Comparison of ENCODE assay signal across 8 cellular contexts in the genomic region with DNA sequence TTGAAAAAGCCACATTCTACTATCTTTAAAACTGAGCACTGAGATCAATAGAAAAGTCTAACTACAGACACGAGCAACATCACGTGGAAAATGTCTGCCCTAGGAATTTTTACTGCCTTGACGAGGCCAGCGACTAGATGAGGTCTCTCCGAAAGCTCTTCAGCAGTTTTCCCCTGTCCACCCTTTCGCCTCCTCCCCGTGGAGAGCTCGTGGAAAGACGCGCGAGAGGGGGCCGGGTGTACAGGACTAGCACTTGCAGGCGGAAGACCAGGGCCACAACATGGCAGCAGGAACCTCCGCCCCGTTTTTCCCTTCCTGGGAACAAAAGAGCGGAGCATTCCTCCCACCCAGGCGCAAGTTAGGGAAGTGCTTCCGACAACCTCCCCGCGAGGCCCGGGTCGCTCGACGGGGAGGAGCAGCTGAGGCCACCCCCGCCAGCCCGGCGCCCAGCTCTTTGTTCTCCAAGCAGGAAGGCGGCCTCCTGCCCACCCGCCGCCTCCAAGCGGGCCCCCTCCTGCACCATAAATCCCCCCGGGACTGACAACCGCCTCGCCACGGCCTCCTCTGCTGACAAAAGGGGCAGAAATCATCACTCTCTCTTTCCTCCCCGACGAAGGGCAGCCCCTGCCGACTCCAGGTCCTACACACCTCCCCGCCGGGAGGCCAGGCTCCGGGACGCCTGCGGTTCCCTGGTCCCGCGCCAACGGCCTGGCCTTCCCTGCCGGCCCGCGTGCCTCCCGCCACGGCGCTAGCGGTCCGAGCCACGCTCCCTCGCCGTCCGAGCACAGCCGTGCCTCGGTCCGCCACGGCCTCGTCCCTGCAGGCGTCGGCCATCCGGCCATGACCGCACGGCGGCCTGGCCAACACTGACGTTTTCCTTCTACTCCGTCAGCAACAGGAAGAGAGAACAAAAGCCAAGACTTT. TPM values are rescaled to one million over a fixed set of nuclear protein-coding genes. Genes with fewer than 3 reads are reported as not detected.
DNase-seq lines count a peak whose midpoint lies in the region; ATAC-seq and TF ChIP-seq lines count a peak whose summit lies in the region.

No MANE protein-coding gene starts in this region.

- peak overlapping the region; percentile 100 for H3K27ac ChIP-seq in BLaER1
- peak overlapping the region; percentile 86 for H3K27ac ChIP-seq in Karpas-422 (ENCODE audit: low read length)
- H3K27ac ChIP-seq in coronary artery, result peak overlapping the region; percentile 93 to 94
- peak overlapping the region; percentile 99 to 100 for H3K27ac ChIP-seq in left lung

- H3K79me2 ChIP-seq in Karpas-422 (ENCODE audit: low read length), result peaks cover 28% of the 10 kb centered on the region

- H3K27me3 ChIP-seq in BLaER1 (no peaks in the 10 kb centered on the region), Karpas-422 (ENCODE audit: low read length) (no peaks in the 10 kb centered on the region), left lung (no peaks in the 10 kb centered on the region)

- TF ChIP-seq CTCF in coronary artery (IDR thresholded peaks at IDR 0.05), result no peak
- TF ChIP-seq CTCF in left lung (IDR thresholded peaks at IDR 0.05), result no peak

- H3K9ac ChIP-seq in BLaER1 (peak overlapping the region; percentile 100), Karpas-422 (ENCODE audit: low read length) (peak overlapping the region; percentile 98)

- peak; percentile 1 for ATAC-seq in GM19467 (IDR thresholded peaks at IDR 0.05; ENCODE audit: unreplicated experiment)
- ATAC-seq in left lung, result peak; percentile 14

- H2AFZ ChIP-seq in Karpas-422 (ENCODE audit: low read length), result no peak overlapping the region

- no peaks in the 10 kb centered on the region for H3K9me3 ChIP-seq in BLaER1
- no peaks in the 10 kb centered on the region for H3K9me3 ChIP-seq in Karpas-422 (ENCODE audit: low read length)
- H3K9me3 ChIP-seq in left lung, result no peaks in the 10 kb centered on the region

- H3K36me3 ChIP-seq in BLaER1, result peaks cover 43% of the 10 kb centered on the region
- H3K36me3 ChIP-seq in Karpas-422 (ENCODE audit: insufficient read depth, low read length), result peaks cover 46% of the 10 kb centered on the region
- peaks cover 19 to 43% of the 10 kb centered on the region in 2 donors for H3K36me3 ChIP-seq in left lung

- H3K4me3 ChIP-seq in BLaER1, result peak overlapping the region; percentile 99
- H3K4me3 ChIP-seq in Karpas-422 (ENCODE audit: low read length), result peak overlapping the region; percentile 91
- H3K4me3 ChIP-seq in coronary artery, result peak overlapping the region; percentile 76
- peak overlapping the region; percentile 97 to 98 for H3K4me3 ChIP-seq in left lung

- no peaks in the 10 kb centered on the region for H3K9me2 ChIP-seq in Karpas-422 (replicated peaks; ENCODE audit: insufficient read depth, low read length)

- H3K4me1 ChIP-seq in BLaER1 (peaks cover 37% of the 10 kb centered on the region), Karpas-422 (ENCODE audit: low read length) (peaks cover 29% of the 10 kb centered on the region), left lung (peaks cover 29 to 53% of the 10 kb centered on the region in 2 donors)

- intact Hi-C loops in left lung (cut with DNase I), result loop anchor here in 1 of 2 donors (10.0 kb wide), 1 partner anchor 47 kb away; a partner anchor contains a TSS

- DNase-seq in Karpas-422 (peak; percentile 58), coronary artery (ENCODE audit: low spot score) (peak; percentile 86), left lung (peak; percentile 68 to 91), NCI-H2171 treated with DMSO at 0.1 percent for 48 hours (lab: John Stamatoyannopoulos, UW) (no peak)
- DNase-seq in activated CD4-positive, alpha-beta T cell treated with anti-CD3 and anti-CD28 coated beads for 4 hours, result peak; percentile 35 to 55
- peak; percentile 29 for DNase-seq in stimulated activated CD4-positive, alpha-beta T cell treated with anti-CD3 and anti-CD28 coated beads, Interleukin-2, amount 100 ng/mL, for 4 hours (ENCODE audit: low read depth)

- H3K4me2 ChIP-seq in BLaER1 (peak overlapping the region; percentile 89), Karpas-422 (ENCODE audit: low read depth, low read length, poor library complexity, severe bottlenecking) (peak overlapping the region; percentile 93)

- peaks cover 50% of the 10 kb centered on the region for H4K20me1 ChIP-seq in BLaER1
- H4K20me1 ChIP-seq in Karpas-422 (ENCODE audit: insufficient read depth, low read depth, low read length), result peaks cover 16% of the 10 kb centered on the region; the same call in 1 of the 2 replicates

RNA-seq across cellular contexts. Expression of a gene that starts 0.8 kb away (rescaled TPM):
- 304 and 548 TPM in 2 replicates for total RNA-seq in Karpas-422 (2014; rRNA removed; shearing (Covaris generic); ENCODE audit: low replicate concordance)
- 1,000 to 10,000 TPM in 1 of 2 donors, 100 to 1,000 TPM in 1; 852 to 1,027 TPM for total RNA-seq in left lung

RNA-seq across cellular contexts. Expression of a gene that starts 50.0 kb away (rescaled TPM):
- total RNA-seq in Karpas-422 (2014; rRNA removed; shearing (Covaris generic); ENCODE audit: low replicate concordance), result 22.7 and 51.4 TPM in 2 replicates
- total RNA-seq in left lung, result 10 to 100 TPM; 37.4 to 41.5 TPM

RNA-seq across cellular contexts. Expression of a gene that starts 56.8 kb away (rescaled TPM):
- 20.7 and 39.9 TPM in 2 replicates for total RNA-seq in Karpas-422 (2014; rRNA removed; shearing (Covaris generic); ENCODE audit: low replicate concordance)
- 10 to 100 TPM; 33.8 to 38.4 TPM for total RNA-seq in left lung
